16 cellular contexts compared by ENCODE assay signal in genomic region chr1:8194481-8195227, GRCh38.
DNase-seq lines count a peak whose midpoint lies in the region; ATAC-seq, FAIRE-seq and TF ChIP-seq lines count a peak whose summit lies in the region.
"Had no signal": no experiment of that assay in that cellular context is flagged by ENCODE, and none has a peak within 500 bp of the region (broad histone marks: within the 10 kb centered on the region; RNA-seq: fewer than 3 reads in every experiment).

No MANE protein-coding gene starts in this region.

- peak overlapping the region; percentile 15; the same call in 1 of the 2 replicates for H3K23ac ChIP-seq in IMR-90 (ENCODE audit: low read depth, low read length)
- H3K23ac ChIP-seq in mesenchymal stem cell (ENCODE audit: low read length in 2 of 2), result no peak overlapping the region

- no peaks in the 10 kb centered on the region for H3K79me1 ChIP-seq in IMR-90 (ENCODE audit: low read depth in 1 of 2, low read length in 2 of 2)
- no peaks in the 10 kb centered on the region for H3K79me1 ChIP-seq in mesenchymal stem cell (replicated peaks; ENCODE audit: low read length, poor library complexity, severe bottlenecking)

- dilution Hi-C loops in IMR-90 (cut with HindIII; ENCODE audit: low sequenced_read_pairs, unreplicated experiment), result no loop called here

- H2BK15ac ChIP-seq in IMR-90 (ENCODE audit: low read depth, low read length), result peak overlapping the region; percentile 89
- H2BK15ac ChIP-seq in mesenchymal stem cell (ENCODE audit: low read depth, poor library complexity, severe bottlenecking), result peak overlapping the region; percentile 38

- no peaks in the 10 kb centered on the region for H3K9me2 ChIP-seq in OCI-LY7 (ENCODE audit: insufficient read depth, low read length)

- no TSS peak for BruUV-seq in IMR-90 (replicated peaks; lab: Mats Ljungman, UMichigan)
- BruUV-seq in OCI-LY7 (replicated peaks; lab: Mats Ljungman, UMichigan), result no TSS peak

- no peak for ATAC-seq in IMR-90 (ENCODE audit: low read depth)
- no peak for ATAC-seq in GM18505 (IDR thresholded peaks at IDR 0.05; ENCODE audit: unreplicated experiment)
- ATAC-seq: natural killer cell treated with Interleukin-12 subunit alpha and Interleukin-12 subunit beta and Interleukin-15 and Interleukin-18, amount 100 ng/mL, for 72 hours had no signal

- no peak overlapping the region for H3K56ac ChIP-seq in IMR-90 (ENCODE audit: extremely low read depth, insufficient read depth, low read length)

- H4K20me1 ChIP-seq in IMR-90 (ENCODE audit: insufficient read depth, low read length) (no peaks in the 10 kb centered on the region), OCI-LY7 (ENCODE audit: insufficient read depth, low read length) (no peaks in the 10 kb centered on the region)

- no peak for TF ChIP-seq POLR2A in IMR-90 (IDR thresholded peaks at IDR 0.05; ENCODE audit: low read depth, low read length)
- no peak for TF ChIP-seq POLR2A in GM18505 (IDR thresholded peaks at IDR 0.05; ENCODE audit: borderline replicate concordance, extremely low read depth, insufficient read depth, insufficient read length)

- intact Hi-C loops in IMR-90 (cut with micrococcal nuclease) (no loop called here), head of caudate nucleus (cut with DNase I) (no loop called here), OCI-LY7 (cut with micrococcal nuclease; ENCODE audit: unreplicated experiment) (no loop called here)

- in situ Hi-C loops in IMR-90 (cut with MboI; ENCODE audit: low sequenced_read_pairs), result no loop called here

- peaks cover 19% of the 10 kb centered on the region for H3K9me1 ChIP-seq in IMR-90 (ENCODE audit: insufficient read depth, low read length)

- H3K18ac ChIP-seq in IMR-90 (ENCODE audit: low read depth, low read length) (peak overlapping the region; percentile 80; the same call in 1 of the 2 replicates), mesenchymal stem cell (ENCODE audit: low read depth in 1 of 2, low read length in 2 of 2) (peak overlapping the region; percentile 0 to 37)

- peak overlapping the region; percentile 60; the same call in 1 of the 2 replicates for H2BK20ac ChIP-seq in IMR-90 (ENCODE audit: low read depth, low read length)

- no peaks in the 10 kb centered on the region for H3K9me3 ChIP-seq in IMR-90 (ENCODE audit: control insufficient read depth, insufficient read depth, low read length)
- H3K9me3 ChIP-seq in mesenchymal stem cell (ENCODE audit: control insufficient read depth, low read length), result no peaks in the 10 kb centered on the region
- H3K9me3 ChIP-seq in OCI-LY7 (ENCODE audit: low read length), result no peaks in the 10 kb centered on the region
- H3K9me3 ChIP-seq: HAP-1 had no signal

- H2AFZ ChIP-seq in IMR-90 (replicated peaks; ENCODE audit: low read length, poor library complexity), result no peak overlapping the region
- no peak overlapping the region for H2AFZ ChIP-seq in mesenchymal stem cell (ENCODE audit: low read depth, low read length)
- H2AFZ ChIP-seq in OCI-LY7 (ENCODE audit: low read length), result no peak overlapping the region

- CTCF ChIA-PET in IMR-90 (lab: Yijun Ruan, JAX) (no interaction called here), OCI-LY7 (lab: Charles Lee; ENCODE audit: unreplicated experiment) (no interaction called here)

- H2BK5ac ChIP-seq in IMR-90 (ENCODE audit: low read depth, low read length, poor library complexity, severe bottlenecking) (peak overlapping the region; percentile 59), mesenchymal stem cell (ENCODE audit: low read depth, low read length, poor library complexity, severe bottlenecking) (no peak overlapping the region)

- H4K5ac ChIP-seq in IMR-90 (ENCODE audit: low read depth, low read length), result peak overlapping the region; percentile 67; the same call in 1 of the 2 replicates

- H3K9ac ChIP-seq in IMR-90 (ENCODE audit: low read depth, low read length) (no peak overlapping the region), mesenchymal stem cell (ENCODE audit: low read length) (peak overlapping the region; percentile 8)

- peak overlapping the region; percentile 22 to 57 for H4K8ac ChIP-seq in IMR-90 (ENCODE audit: low read depth in 2 of 2, low read length in 2 of 2)
- peak overlapping the region; percentile 29 for H4K8ac ChIP-seq in mesenchymal stem cell (ENCODE audit: low read length)

- DNase-seq in AG20443 (ENCODE audit: low spot score) (peak; percentile 41), IMR-90 (peak; percentile 67), bronchial epithelial cell (ENCODE audit: low read depth) (peak; percentile 89), mesenchymal stem cell (no peak), head of caudate nucleus (no peak), GM20000 (ENCODE audit: low spot score) (no peak), OCI-LY7 (ENCODE audit: low spot score) (no peak)
- DNase-seq: anterior cingulate cortex; CD8-positive, alpha-beta memory T cell; NCI-H2081; small intestine had no signal

- H3K79me2 ChIP-seq in OCI-LY7 (ENCODE audit: insufficient read depth, low read depth, low read length), result no peaks in the 10 kb centered on the region

- H3K36me3 ChIP-seq in IMR-90 (ENCODE audit: control insufficient read depth, insufficient read depth, low read length), result no peaks in the 10 kb centered on the region
- no peaks in the 10 kb centered on the region for H3K36me3 ChIP-seq in bronchial epithelial cell (ENCODE audit: control insufficient read depth, insufficient read depth, low read length)
- H3K36me3 ChIP-seq in mesenchymal stem cell (ENCODE audit: control insufficient read depth in 1 of 2, insufficient read depth in 2 of 2, low read depth in 1 of 2, low read length in 2 of 2), result no peaks in the 10 kb centered on the region
- H3K36me3 ChIP-seq in OCI-LY7 (ENCODE audit: insufficient read depth, low read length), result no peaks in the 10 kb centered on the region
- H3K36me3 ChIP-seq: HAP-1 had no signal

- peak overlapping the region; percentile 37 to 53 for H2BK12ac ChIP-seq in mesenchymal stem cell (ENCODE audit: low read length in 2 of 2)

- TF ChIP-seq RAD21 in IMR-90 (IDR thresholded peaks at IDR 0.05; ENCODE audit: low read length), result no peak

- no peak overlapping the region for H2AK9ac ChIP-seq in IMR-90 (replicated peaks; ENCODE audit: low read depth, low read length, poor library complexity)

- H3K27ac ChIP-seq in IMR-90 (ENCODE audit: insufficient read depth, low read length), result no peak overlapping the region; the same call in 1 of the 2 replicates
- H3K27ac ChIP-seq in mesenchymal stem cell (ENCODE audit: low read length, poor library complexity, severe bottlenecking), result no peak overlapping the region
- H3K27ac ChIP-seq in OCI-LY7 (ENCODE audit: low read depth, low read length, poor library complexity, severe bottlenecking), result no peak overlapping the region

- POLR2A ChIA-PET in IMR-90 (lab: Charles Lee; ENCODE audit: unreplicated experiment), result no interaction called here
- POLR2A ChIA-PET in OCI-LY7 (lab: Charles Lee), result interaction anchor here (0.5 to 0.6 kb wide), 4 partner anchors 8 to 124 kb away, joined by 3 to 5 read pairs (median 3); no protein-coding TSS in a partner anchor

- peak overlapping the region; percentile 88 for H3K4ac ChIP-seq in IMR-90 (ENCODE audit: low read depth, low read length)
- peak overlapping the region in 1 of 2 experiments; percentile 8 for H3K4ac ChIP-seq in mesenchymal stem cell (ENCODE audit: low read depth in 1 of 2, low read length in 2 of 2)

- H3K4me1 ChIP-seq in IMR-90 (ENCODE audit: control insufficient read depth, insufficient read depth, low read length) (peaks cover 16% of the 10 kb centered on the region), mesenchymal stem cell (ENCODE audit: control insufficient read depth, insufficient read depth, low read depth, low read length) (peaks cover 12% of the 10 kb centered on the region), OCI-LY7 (ENCODE audit: insufficient read depth, low read length, poor library complexity, severe bottlenecking) (no peaks in the 10 kb centered on the region)
- H3K4me1 ChIP-seq: HAP-1 had no signal

- 92% methylated on average over 4 of the region's 14 CpGs; no CpG with 5 or more reads in 1 of the 2 experiments for WGBS in IMR-90 (ENCODE audit: extremely low coverage in 2 of 2, insufficient read length in 1 of 2), 2 experiments
- 86% methylated on average over 12 of the region's 14 CpGs for WGBS in mesenchymal stem cell

- H3K4me3 ChIP-seq in IMR-90 (ENCODE audit: insufficient read depth, low read depth, low read length) (no peak overlapping the region), bronchial epithelial cell (ENCODE audit: low read depth, low read length) (no peak overlapping the region), mesenchymal stem cell (ENCODE audit: insufficient read depth in 1 of 2, low read depth in 1 of 2, low read length in 2 of 2) (no peak overlapping the region), OCI-LY7 (ENCODE audit: low read depth, low read length, poor library complexity, severe bottlenecking) (no peak overlapping the region)
- H3K4me3 ChIP-seq: HAP-1 had no signal

- H3K4me2 ChIP-seq in IMR-90 (ENCODE audit: low read depth, low read length) (no peak overlapping the region), mesenchymal stem cell (ENCODE audit: low read length, poor library complexity, severe bottlenecking) (no peak overlapping the region), OCI-LY7 (ENCODE audit: low read length) (no peak overlapping the region)

- H2BK120ac ChIP-seq in IMR-90 (ENCODE audit: low read depth, low read length) (peak overlapping the region; percentile 50), mesenchymal stem cell (ENCODE audit: low read depth, low read length) (no peak overlapping the region)

- H3K14ac ChIP-seq in IMR-90 (replicated peaks; ENCODE audit: low read depth, low read length) (peak overlapping the region; percentile 54), mesenchymal stem cell (ENCODE audit: low read length in 2 of 2) (no peak overlapping the region)

- peak overlapping the region; percentile 83 for H4K91ac ChIP-seq in IMR-90 (ENCODE audit: insufficient read depth, low read depth, low read length)
- peak overlapping the region; percentile 34 for H4K91ac ChIP-seq in mesenchymal stem cell (ENCODE audit: low read length)

- H2AK5ac ChIP-seq in IMR-90 (ENCODE audit: low read depth, low read length) (peak overlapping the region; percentile 56), mesenchymal stem cell (ENCODE audit: low read length, severe bottlenecking) (peak overlapping the region; percentile 53)

- FAIRE-seq in bronchial epithelial cell (lab: Jason Lieb, UNC), result no peak
- FAIRE-seq: endometrium, small intestine, TTC549 had no signal

- no peaks in the 10 kb centered on the region for H3K27me3 ChIP-seq in IMR-90 (ENCODE audit: control insufficient read depth, insufficient read depth, low read length)
- H3K27me3 ChIP-seq in bronchial epithelial cell (ENCODE audit: control insufficient read depth, insufficient read depth, low read length), result no peaks in the 10 kb centered on the region
- H3K27me3 ChIP-seq in mesenchymal stem cell (ENCODE audit: control insufficient read depth in 1 of 2, insufficient read depth in 1 of 2, low read length in 2 of 2), result no peaks in the 10 kb centered on the region

- TF ChIP-seq CTCF in IMR-90 (conservative IDR thresholded peaks at IDR 0.05; ENCODE audit: low read depth, low read length), result no peak
- TF ChIP-seq CTCF in bronchial epithelial cell (IDR thresholded peaks at IDR 0.05; ENCODE audit: insufficient read depth, low read length, severe bottlenecking), result no peak
- no peak for TF ChIP-seq CTCF in GM20000 (IDR thresholded peaks at IDR 0.05; ENCODE audit: extremely low read depth, missing control alignments)
- no peak for TF ChIP-seq CTCF in OCI-LY7 (conservative IDR thresholded peaks at IDR 0.05; ENCODE audit: low read length)

TF ChIP-seq in IMR-90, 13 proteins besides CTCF, POLR2A, EP300 and RAD21 (continues in another document):
- no peak for TF ChIP-seq MXI1 (IDR thresholded peaks at IDR 0.05; ENCODE audit: borderline replicate concordance, low read depth, low read length)

Comparison
In these comparisons a context has a peak if more than half of its experiments do, and no peak if none do; other contexts are left out.
1. DNase-seq: peak in AG20443 (single experiment), IMR-90 (single experiment) and bronchial epithelial cell (single experiment); none in mesenchymal stem cell (single experiment), head of caudate nucleus (0 of 42), GM20000 (single experiment) and OCI-LY7 (single experiment).